Comparison of ENCODE assay signal across 11 cellular contexts in the genomic region with DNA sequence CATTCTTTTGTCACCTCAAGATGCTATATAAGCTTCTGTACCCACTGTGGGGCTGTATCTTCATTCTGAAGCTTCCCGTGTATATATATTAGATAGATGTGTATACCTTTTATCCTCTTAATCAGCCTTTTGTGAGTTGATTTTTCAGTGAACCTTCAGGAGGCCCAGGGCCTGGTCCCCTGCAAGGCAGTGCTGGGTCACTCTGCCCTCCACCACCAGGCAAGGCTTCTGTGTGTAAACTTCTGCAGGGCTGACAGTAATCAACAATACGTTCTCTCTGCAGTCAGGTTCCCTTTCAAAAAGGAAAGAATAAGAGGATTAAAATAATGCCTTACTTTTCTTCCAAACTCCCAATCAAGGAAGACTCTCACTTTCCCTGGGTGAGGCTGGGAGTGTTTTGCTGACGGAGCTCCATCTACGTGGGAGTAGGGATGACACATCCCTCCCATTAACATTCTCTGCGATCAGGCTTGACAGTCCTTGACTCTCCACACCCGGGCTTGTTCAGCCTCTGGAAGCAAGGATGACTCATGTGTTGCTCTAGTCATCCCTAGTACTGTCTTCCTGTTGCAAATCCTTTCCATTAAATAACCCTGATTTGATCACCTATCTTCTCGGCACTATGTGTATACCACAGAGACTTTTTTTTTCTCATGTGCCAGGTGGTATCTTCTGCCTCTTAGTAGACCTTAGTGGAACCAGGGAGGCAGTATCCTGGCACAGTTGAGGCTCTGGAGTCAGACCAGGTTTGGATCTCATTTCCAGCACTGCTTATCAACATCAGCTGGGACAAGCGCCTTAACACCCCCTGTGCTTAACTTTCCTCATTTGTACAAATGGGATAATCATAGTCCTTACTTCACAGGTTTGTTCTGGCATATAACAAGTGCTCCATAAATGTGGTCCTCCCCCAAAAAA.
DNase-seq lines count a peak whose midpoint lies in the region; ATAC-seq and TF ChIP-seq lines count a peak whose summit lies in the region.
"Had no signal": no experiment of that assay in that cellular context is flagged by ENCODE, and none has a peak within 500 bp of the region (broad histone marks: within the 10 kb centered on the region; RNA-seq: fewer than 3 reads in every experiment).

No MANE protein-coding gene starts in this region.

- H3K27me3 Mint-ChIP-seq in neural progenitor cell (ENCODE audit: insufficient read depth, low read depth), result peaks cover 3% of the 10 kb centered on the region
- H3K27me3 Mint-ChIP-seq: stimulated activated memory B cell treated with anti-CD40 and anti-IgM and Interleukin-4, amounts not matched to agents 10 μg/mL and 1 μg/mL and 100 μg/mL, for 72 hours had no signal

- H3K4me1 ChIP-seq in colonic mucosa, result no peaks in the 10 kb centered on the region
- H3K4me1 ChIP-seq in neural progenitor cell, result peaks cover 9% of the 10 kb centered on the region

- no peak overlapping the region for H2AFZ ChIP-seq in neural progenitor cell (replicated peaks)

- TF ChIP-seq CTCF in colonic mucosa (IDR thresholded peaks at IDR 0.05) (no peak), neural progenitor cell (IDR thresholded peaks at IDR 0.05) (no peak), coronary artery (IDR thresholded peaks at IDR 0.05) (no peak)

- no peak for ATAC-seq in HG02642 (IDR thresholded peaks at IDR 0.05; ENCODE audit: poor library complexity, unreplicated experiment)
- no peak for ATAC-seq in HG02885 (IDR thresholded peaks at IDR 0.05; ENCODE audit: poor library complexity, unreplicated experiment)
- ATAC-seq: stimulated activated memory B cell treated with anti-CD40 and anti-IgM and Interleukin-4, amounts not matched to agents 10 μg/mL and 1 μg/mL and 100 μg/mL, for 72 hours had no signal

- intact Hi-C loops in colonic mucosa (cut with DNase I), result no loop called here

- DNase-seq in Caki2 (ENCODE audit: low read depth), result peak; percentile 89
- DNase-seq in MG63, result peak; percentile 93
- DNase-seq in colonic mucosa, result peak; percentile 28
- no peak for DNase-seq in neural progenitor cell (ENCODE audit: low spot score)
- DNase-seq in RPMI8226, result no peak
- DNase-seq in coronary artery (ENCODE audit: low spot score), result no peak

- H3K36me3 Mint-ChIP-seq in neural progenitor cell, result no peaks in the 10 kb centered on the region
- H3K36me3 Mint-ChIP-seq: stimulated activated memory B cell treated with anti-CD40 and anti-IgM and Interleukin-4, amounts not matched to agents 10 μg/mL and 1 μg/mL and 100 μg/mL, for 72 hours had no signal

- H3K9me3 Mint-ChIP-seq in neural progenitor cell, result no peaks in the 10 kb centered on the region

- no peak overlapping the region for H3K27ac Mint-ChIP-seq in neural progenitor cell
- H3K27ac Mint-ChIP-seq: stimulated activated memory B cell treated with anti-CD40 and anti-IgM and Interleukin-4, amounts not matched to agents 10 μg/mL and 1 μg/mL and 100 μg/mL, for 72 hours had no signal

- H3K4me3 ChIP-seq in MG63, result no peak overlapping the region
- H3K4me3 ChIP-seq in colonic mucosa, result no peak overlapping the region
- H3K4me3 ChIP-seq in neural progenitor cell, result no peak overlapping the region
- no peak overlapping the region for H3K4me3 ChIP-seq in coronary artery
- H3K4me3 ChIP-seq: SK-N-MC had no signal

- no peaks in the 10 kb centered on the region for H3K79me2 ChIP-seq in neural progenitor cell (ENCODE audit: low read depth)

- H3K4me3 Mint-ChIP-seq in neural progenitor cell, result no peak overlapping the region
- H3K4me3 Mint-ChIP-seq: nephron; stimulated activated memory B cell treated with anti-CD40 and anti-IgM and Interleukin-4, amounts not matched to agents 10 μg/mL and 1 μg/mL and 100 μg/mL, for 72 hours had no signal

- H3K9me3 ChIP-seq in MG63 (no peaks in the 10 kb centered on the region), colonic mucosa (no peaks in the 10 kb centered on the region), neural progenitor cell (ENCODE audit: low read depth) (no peaks in the 10 kb centered on the region)

- peak overlapping the region; percentile 12 for H3K4me2 ChIP-seq in neural progenitor cell

- H3K36me3 ChIP-seq in MG63, result no peaks in the 10 kb centered on the region
- H3K36me3 ChIP-seq in colonic mucosa, result no peaks in the 10 kb centered on the region
- H3K36me3 ChIP-seq in neural progenitor cell, result no peaks in the 10 kb centered on the region

- no peaks in the 10 kb centered on the region for H3F3A ChIP-seq in neural progenitor cell (ENCODE audit: low read depth)

- H3K4me1 Mint-ChIP-seq in neural progenitor cell, result peaks cover 9% of the 10 kb centered on the region
- H3K4me1 Mint-ChIP-seq: stimulated activated memory B cell treated with anti-CD40 and anti-IgM and Interleukin-4, amounts not matched to agents 10 μg/mL and 1 μg/mL and 100 μg/mL, for 72 hours had no signal

- no peaks in the 10 kb centered on the region for H4K20me1 ChIP-seq in neural progenitor cell (ENCODE audit: low read depth)

- no peak overlapping the region for H3K27ac ChIP-seq in colonic mucosa
- H3K27ac ChIP-seq in neural progenitor cell, result peak overlapping the region; percentile 38
- no peak overlapping the region for H3K27ac ChIP-seq in coronary artery
- H3K27ac ChIP-seq: SK-N-MC had no signal

- H3K9ac ChIP-seq in colonic mucosa (ENCODE audit: low read depth in 2 of 2, low read length in 2 of 2) (no peak overlapping the region), neural progenitor cell (no peak overlapping the region)

- in situ Hi-C loops in Caki2 (cut with HindIII; ENCODE audit: low pct_unique_long_range_greater_than_20kb, low sequenced_read_pairs), result no loop called here

- H3K27me3 ChIP-seq in MG63, result no peaks in the 10 kb centered on the region
- no peaks in the 10 kb centered on the region for H3K27me3 ChIP-seq in colonic mucosa
- no peaks in the 10 kb centered on the region for H3K27me3 ChIP-seq in neural progenitor cell

Comparison
In these comparisons a context has a peak if more than half of its experiments do, and no peak if none do; other contexts are left out.
1. DNase-seq: peak in Caki2 (single experiment), MG63 (single experiment) and colonic mucosa (single experiment); none in neural progenitor cell (single experiment), RPMI8226 (single experiment) and coronary artery (single experiment).